In the genomic region with DNA sequence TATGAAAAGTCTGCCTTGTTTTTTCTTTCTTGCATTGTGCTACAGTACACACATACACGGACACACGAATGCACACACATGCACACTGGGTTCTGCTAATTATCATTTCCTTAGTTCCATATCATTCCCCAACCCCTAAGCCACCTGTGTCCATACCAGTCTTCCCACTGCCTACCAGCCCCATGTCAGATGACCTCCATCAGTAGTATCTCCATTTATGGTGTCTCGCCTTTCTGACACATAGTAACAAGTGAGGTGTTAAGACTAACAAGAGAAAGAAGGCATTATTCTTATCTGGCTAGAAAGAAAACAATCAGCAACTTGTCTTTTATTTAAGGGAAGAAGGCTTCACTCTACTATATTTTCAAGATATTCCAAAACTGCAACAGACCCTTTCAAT, we compare ENCODE assay signal across 15 cellular contexts.
"Had no signal": no experiment of that assay in that cellular context is flagged by ENCODE, and none has a peak within 500 bp of the region (broad histone marks: within the 10 kb centered on the region; RNA-seq: fewer than 3 reads in every experiment).

No MANE protein-coding gene starts in this region.

- H3K27ac Mint-ChIP-seq: dendritic cell treated with granulocyte-macrophage colony-stimulating factor and Interleukin-4, amounts not matched to agents 40 ng/mL and 50 ng/mL, for 4 days; effector memory CD8-positive, alpha-beta T cell; mesothelial cell of epicardium had no signal

- DNase-seq: colonic mucosa; cortex of kidney; effector CD8-positive, alpha-beta T cell; effector memory CD8-positive, alpha-beta T cell; foreskin keratinocyte; heart left ventricle; hypothalamus; left cardiac atrium; left lung; left ventricle myocardium superior; lower lobe of right lung; mesenchymal stem cell; mucosa of descending colon had no signal

- H3K4me3 Mint-ChIP-seq: dendritic cell treated with granulocyte-macrophage colony-stimulating factor and Interleukin-4, amounts not matched to agents 40 ng/mL and 50 ng/mL, for 4 days; effector memory CD8-positive, alpha-beta T cell; mesothelial cell of epicardium had no signal

- H3K9me3 Mint-ChIP-seq: dendritic cell treated with granulocyte-macrophage colony-stimulating factor and Interleukin-4, amounts not matched to agents 40 ng/mL and 50 ng/mL, for 4 days; effector memory CD8-positive, alpha-beta T cell had no signal

- H3K27me3 Mint-ChIP-seq: dendritic cell treated with granulocyte-macrophage colony-stimulating factor and Interleukin-4, amounts not matched to agents 40 ng/mL and 50 ng/mL, for 4 days had no signal
